Comparison of ENCODE assay signal across 8 cellular contexts in the genomic region with DNA sequence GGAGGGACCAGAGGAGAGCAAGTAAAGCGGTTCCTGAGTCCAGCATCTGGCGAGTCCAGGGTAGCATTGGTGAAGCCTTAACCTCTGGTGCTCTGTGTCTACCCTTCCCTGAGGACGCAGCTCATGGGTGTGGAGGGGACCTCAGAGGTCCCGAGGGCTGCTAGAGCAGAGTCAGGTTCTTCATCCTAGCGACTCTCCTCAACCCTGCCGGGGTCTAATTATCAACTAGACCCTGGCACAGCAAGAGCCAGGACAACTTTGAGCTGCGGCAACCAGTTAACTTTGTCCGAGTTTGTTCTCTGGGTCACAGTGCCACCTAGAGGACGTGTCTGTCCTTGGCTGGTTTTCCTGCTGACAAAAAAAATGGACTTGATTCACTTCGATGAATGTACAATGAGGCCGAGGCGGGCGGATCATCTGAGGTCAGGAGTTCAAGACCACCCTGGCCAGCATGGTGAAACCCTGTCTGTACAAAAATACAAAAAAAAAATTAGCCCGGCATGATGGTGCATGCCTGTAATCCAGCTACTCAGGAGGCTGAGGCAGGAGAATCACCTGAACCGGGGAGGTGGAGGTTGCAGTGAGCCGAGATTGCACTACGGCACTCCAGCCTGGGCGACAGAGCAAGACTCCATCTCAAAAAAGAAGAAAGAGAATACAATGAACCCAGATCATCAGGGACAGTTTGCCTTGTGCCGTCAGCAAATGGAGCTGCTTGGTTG. TPM values are rescaled to one million over a fixed set of nuclear protein-coding genes. Genes with fewer than 3 reads are reported as not detected.
DNase-seq lines count a peak whose midpoint lies in the region; ATAC-seq, FAIRE-seq and TF ChIP-seq lines count a peak whose summit lies in the region.

No MANE protein-coding gene starts in this region.

- FAIRE-seq in GM12891 (lab: Jason Lieb, UNC) = peak; percentile 95

- peak overlapping the region in 4 of 10 donors; percentile 2 to 30 (median 23) for H3K4me3 ChIP-seq in heart right ventricle
- H3K4me3 ChIP-seq in psoas muscle = peak overlapping the region; percentile 5
- no peak overlapping the region for H3K4me3 ChIP-seq in upper lobe of left lung

- H3K9me3 ChIP-seq in T-helper 17 cell (ENCODE audit: control insufficient read depth, low read length, poor library complexity, severe bottlenecking) (no peaks in the 10 kb centered on the region), heart right ventricle (no peaks in the 10 kb centered on the region), psoas muscle (no peaks in the 10 kb centered on the region), upper lobe of left lung (no peaks in the 10 kb centered on the region)

- peaks cover 33% of the 10 kb centered on the region for H3K4me1 Mint-ChIP-seq in T-helper 17 cell

- H3K4me3 Mint-ChIP-seq in T-helper 17 cell = peak overlapping the region; percentile 80

- H3K36me3 Mint-ChIP-seq in T-helper 17 cell (ENCODE audit: low read depth) = peaks cover 2% of the 10 kb centered on the region

- TF ChIP-seq CTCF in heart right ventricle (IDR thresholded peaks at IDR 0.05) (peak; percentile 77 to 93 (median 86)), psoas muscle (IDR thresholded peaks at IDR 0.05) (peak; percentile 83), upper lobe of left lung (IDR thresholded peaks at IDR 0.05) (peak; percentile 58 to 86 (median 83))

- peak overlapping the region; percentile 99 for H3K27ac Mint-ChIP-seq in T-helper 17 cell

- H3K4me1 ChIP-seq in heart right ventricle (peaks cover 16 to 52% (median 41%) of the 10 kb centered on the region in 9 donors), psoas muscle (peaks cover 31% of the 10 kb centered on the region), upper lobe of left lung (peaks cover 39 to 52% (median 44%) of the 10 kb centered on the region in 4 donors)

- WGBS in heart right ventricle, 2 donors = 28 to 30% methylated on average over 19 of the region's 19 CpGs
- 24 to 26% (median 26%) methylated on average over 19 of the region's 19 CpGs for WGBS in psoas muscle, 3 donors
- 34 to 36% methylated on average over 19 of the region's 19 CpGs for WGBS in upper lobe of left lung, 2 donors

- intact Hi-C loops in heart right ventricle (cut with DNase I) (loop anchor here (1.0 to 10.0 kb wide), 4 partner anchors 123 to 296 kb away; partner anchors contain the start of genes BORCS8 (in 1 of the 10) and RFXANK (in 1 of the 10)), psoas muscle (cut with DNase I) (loop anchor here (1.0 to 2.0 kb wide), 2 partner anchors 122 to 123 kb away; no protein-coding TSS in a partner anchor)

- no peak for TF ChIP-seq EP300 in upper lobe of left lung (IDR thresholded peaks at IDR 0.05)

- H3K27ac ChIP-seq in heart right ventricle (peak overlapping the region in 9 of 10 donors; percentile 67 to 91 (median 82)), psoas muscle (peak overlapping the region; percentile 67), upper lobe of left lung (peak overlapping the region; percentile 68 to 83 (median 79))

- H3K27me3 Mint-ChIP-seq in T-helper 17 cell = no peaks in the 10 kb centered on the region

- H3K27me3 ChIP-seq in heart right ventricle = no peaks in the 10 kb centered on the region
- H3K27me3 ChIP-seq in psoas muscle (ENCODE audit: insufficient read depth in 3 of 3, low read length in 2 of 3) = no peaks in the 10 kb centered on the region
- H3K27me3 ChIP-seq in upper lobe of left lung = no peaks in the 10 kb centered on the region

- peak; percentile 38 for ATAC-seq in T-helper 17 cell
- peak; percentile 34 to 71 (median 57) for ATAC-seq in heart right ventricle
- ATAC-seq in psoas muscle = peak; percentile 62 to 84 (median 74)
- peak; percentile 72 to 80 for ATAC-seq in upper lobe of left lung (ENCODE audit: low FRiP score in 2 of 2)
- no peak for ATAC-seq in GM21529 (IDR thresholded peaks at IDR 0.05; ENCODE audit: unreplicated experiment)

- peak; percentile 74 for DNase-seq in GM12891 (ENCODE audit: insufficient read length, low spot score)
- peak; percentile 1 for DNase-seq in NCI-H1417 treated with DMSO at 0.1 percent for 48 hours (lab: John Stamatoyannopoulos, UW)
- DNase-seq in T-helper 17 cell = peak; percentile 56 to 74 (median 64)
- DNase-seq in amygdala (lab: John Stamatoyannopoulos, UW) = peak in 51 of 56 donors; percentile 5 to 89 (median 59)
- DNase-seq in heart right ventricle = peak; percentile 57 to 85
- peak; percentile 71 to 85 for DNase-seq in psoas muscle
- DNase-seq in upper lobe of left lung = peak in 1 of 2 donors; percentile 72

- H3K36me3 ChIP-seq in heart right ventricle = peaks cover 0 to 60% (median 16%) of the 10 kb centered on the region in 9 donors
- H3K36me3 ChIP-seq in psoas muscle (ENCODE audit: insufficient read depth in 1 of 2, low read depth in 1 of 2) = peaks cover 0 to 27% of the 10 kb centered on the region in 2 donors
- peaks cover 0 to 46% (median 31%) of the 10 kb centered on the region in 4 donors for H3K36me3 ChIP-seq in upper lobe of left lung

- TF ChIP-seq POLR2A in GM12891 (IDR thresholded peaks at IDR 0.05; ENCODE audit: low read depth, low read length) = no peak
- no peak for TF ChIP-seq POLR2A in upper lobe of left lung (IDR thresholded peaks at IDR 0.05)

TF ChIP-seq in GM12891, 5 proteins besides CTCF, POLR2A, EP300 and RAD21:
- TF ChIP-seq POU2F2 (IDR thresholded peaks at IDR 0.05; ENCODE audit: low read depth, low read length) (no peak), TAF1 (IDR thresholded peaks at IDR 0.05; ENCODE audit: low read depth, low read length) (no peak)

RNA-seq across cellular contexts. Expression of gene TSSK6, which starts 24.9 kb away (rescaled TPM):
- 1.2 TPM for polyA plus RNA-seq in GM12891 (2012; ENCODE audit: low read depth, missing spikeins)
- total RNA-seq in T-helper 17 cell (1 to 10 TPM; 3.8 to 3.9 TPM), heart right ventricle (1 to 10 TPM in 1 of 10 donors, under 1 TPM in 8, not detected in 1; 0.23 to 1.2 (median 0.45) TPM), psoas muscle (1 to 10 TPM in 1 of 4 donors, under 1 TPM in 2, not detected in 1; 0.50 to 1.9 (median 0.62) TPM), upper lobe of left lung (1 to 10 TPM; 1.7 to 7.3 (median 3.1) TPM)
- polyA plus RNA-seq in heart right ventricle (under 1 TPM; 0.29 to 0.49 TPM), psoas muscle (1 to 10 TPM in 2 of 3 donors, under 1 TPM in 1; 0.37 to 3.2 (median 1.4) TPM)

RNA-seq across cellular contexts. Expression of gene NDUFA13, which starts 25.6 kb away (rescaled TPM):
- 397 TPM for polyA plus RNA-seq in GM12891 (2012; ENCODE audit: low read depth, missing spikeins)
- 100 to 1,000 TPM; 175 to 195 TPM for total RNA-seq in T-helper 17 cell
- total RNA-seq in heart right ventricle = 1,000 to 10,000 TPM in 9 of 10 donors, 100 to 1,000 TPM in 1; 856 to 1,274 (median 1,129) TPM
- polyA plus RNA-seq in heart right ventricle = 1,000 to 10,000 TPM; 1,172 to 1,278 TPM
- 100 to 1,000 TPM; 438 to 648 (median 574) TPM for total RNA-seq in psoas muscle
- polyA plus RNA-seq in psoas muscle = 100 to 1,000 TPM; 274 to 597 (median 487) TPM
- 100 to 1,000 TPM in 3 of 6 donors, 10 to 100 TPM in 3; 24.3 to 305 (median 112) TPM for total RNA-seq in upper lobe of left lung

RNA-seq across cellular contexts. Expression of gene YJEFN3, which starts 38.3 kb away (rescaled TPM):
- polyA plus RNA-seq in GM12891 (2012; ENCODE audit: low read depth, missing spikeins) = 4.6 TPM
- total RNA-seq in T-helper 17 cell (1 to 10 TPM; 3.0 to 6.1 TPM), heart right ventricle (1 to 10 TPM; 2.1 to 4.1 (median 2.4) TPM), psoas muscle (1 to 10 TPM; 1.1 to 2.4 (median 1.3) TPM), upper lobe of left lung (1 to 10 TPM in 4 of 6 donors, under 1 TPM in 2; 0.61 to 7.3 (median 4.8) TPM)
- polyA plus RNA-seq in heart right ventricle (10 to 100 TPM in 1 of 2 donors, 1 to 10 TPM in 1; 4.0 to 13.1 TPM), psoas muscle (1 to 10 TPM in 2 of 3 donors, under 1 TPM in 1; 1.00 to 2.9 (median 1.4) TPM)

RNA-seq across cellular contexts. Expression of gene CILP2, which starts 47.7 kb away (rescaled TPM):
- 0.28 TPM for polyA plus RNA-seq in GM12891 (2012; ENCODE audit: low read depth, missing spikeins)
- total RNA-seq in T-helper 17 cell (under 1 TPM; 0.73 to 0.99 TPM), heart right ventricle (under 1 TPM in 8 of 10 donors, not detected in 2; 0.09 to 0.61 (median 0.23) TPM), psoas muscle (not detected), upper lobe of left lung (under 1 TPM in 2 of 6 donors, not detected in 4; 0.14 to 0.37 TPM)
- polyA plus RNA-seq in heart right ventricle (under 1 TPM; 0.07 to 0.23 TPM), psoas muscle (under 1 TPM in 1 of 3 donors, not detected in 2; 0.03 TPM)
